Comparison of ENCODE assay signal across 1 cellular context in the genomic region with DNA sequence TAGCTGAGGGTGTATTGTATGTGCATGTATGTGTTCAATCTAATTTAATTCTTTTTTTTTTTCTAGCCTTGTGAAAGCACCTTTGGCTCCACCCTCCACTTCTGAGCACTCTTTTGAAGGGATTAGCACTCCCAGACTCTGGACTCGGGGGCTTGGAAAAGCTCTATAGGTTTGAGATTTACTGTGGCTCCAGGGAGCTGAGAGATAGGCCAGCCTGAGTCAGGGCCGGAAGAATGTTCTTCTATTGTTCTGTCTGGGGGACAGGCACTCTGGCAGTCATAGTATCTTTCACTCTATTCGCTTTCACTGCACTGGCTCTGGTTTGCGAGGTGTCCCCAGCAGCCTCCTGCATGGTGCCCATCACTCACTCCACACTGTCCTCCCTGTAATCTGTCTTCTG.
TF ChIP-seq lines count a peak whose summit lies in the region.

No MANE protein-coding gene starts in this region.

TF ChIP-seq in SK-N-SH treated with all-trans-retinoic acid at 6 μM for 48 hours, 23 proteins besides CTCF, POLR2A, EP300 and RAD21 (continued from another document):
- TF ChIP-seq, protein P1, sequence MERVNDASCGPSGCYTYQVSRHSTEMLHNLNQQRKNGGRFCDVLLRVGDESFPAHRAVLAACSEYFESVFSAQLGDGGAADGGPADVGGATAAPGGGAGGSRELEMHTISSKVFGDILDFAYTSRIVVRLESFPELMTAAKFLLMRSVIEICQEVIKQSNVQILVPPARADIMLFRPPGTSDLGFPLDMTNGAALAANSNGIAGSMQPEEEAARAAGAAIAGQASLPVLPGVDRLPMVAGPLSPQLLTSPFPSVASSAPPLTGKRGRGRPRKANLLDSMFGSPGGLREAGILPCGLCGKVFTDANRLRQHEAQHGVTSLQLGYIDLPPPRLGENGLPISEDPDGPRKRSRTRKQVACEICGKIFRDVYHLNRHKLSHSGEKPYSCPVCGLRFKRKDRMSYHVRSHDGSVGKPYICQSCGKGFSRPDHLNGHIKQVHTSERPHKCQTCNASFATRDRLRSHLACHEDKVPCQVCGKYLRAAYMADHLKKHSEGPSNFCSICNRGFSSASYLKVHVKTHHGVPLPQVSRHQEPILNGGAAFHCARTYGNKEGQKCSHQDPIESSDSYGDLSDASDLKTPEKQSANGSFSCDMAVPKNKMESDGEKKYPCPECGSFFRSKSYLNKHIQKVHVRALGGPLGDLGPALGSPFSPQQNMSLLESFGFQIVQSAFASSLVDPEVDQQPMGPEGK (CRISPR knock-in tag; IDR thresholded peaks at IDR 0.05; ENCODE audit: borderline replicate concordance): no peak
- TF ChIP-seq ZC3H10 (CRISPR knock-in tag; IDR thresholded peaks at IDR 0.05) (no peak), ARNTL (CRISPR knock-in tag; IDR thresholded peaks at IDR 0.05; ENCODE audit: borderline replicate concordance, low read depth) (no peak), RARB (CRISPR knock-in tag; IDR thresholded peaks at IDR 0.05) (no peak), ZNF565 (CRISPR knock-in tag; conservative IDR thresholded peaks at IDR 0.05; ENCODE audit: low read depth) (no peak), TCF4 (CRISPR knock-in tag; IDR thresholded peaks at IDR 0.05; ENCODE audit: borderline replicate concordance) (no peak), OSR1 (CRISPR knock-in tag; IDR thresholded peaks at IDR 0.05) (no peak), BACH2 (CRISPR knock-in tag; IDR thresholded peaks at IDR 0.05; ENCODE audit: borderline replicate concordance) (no peak)
- TF ChIP-seq, protein P2, sequence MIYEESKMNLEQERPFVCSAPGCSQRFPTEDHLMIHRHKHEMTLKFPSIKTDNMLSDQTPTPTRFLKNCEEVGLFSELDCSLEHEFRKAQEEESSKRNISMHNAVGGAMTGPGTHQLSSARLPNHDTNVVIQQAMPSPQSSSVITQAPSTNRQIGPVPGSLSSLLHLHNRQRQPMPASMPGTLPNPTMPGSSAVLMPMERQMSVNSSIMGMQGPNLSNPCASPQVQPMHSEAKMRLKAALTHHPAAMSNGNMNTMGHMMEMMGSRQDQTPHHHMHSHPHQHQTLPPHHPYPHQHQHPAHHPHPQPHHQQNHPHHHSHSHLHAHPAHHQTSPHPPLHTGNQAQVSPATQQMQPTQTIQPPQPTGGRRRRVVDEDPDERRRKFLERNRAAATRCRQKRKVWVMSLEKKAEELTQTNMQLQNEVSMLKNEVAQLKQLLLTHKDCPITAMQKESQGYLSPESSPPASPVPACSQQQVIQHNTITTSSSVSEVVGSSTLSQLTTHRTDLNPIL (CRISPR knock-in tag; IDR thresholded peaks at IDR 0.05; ENCODE audit: low read depth): no peak
- TF ChIP-seq, protein P3, sequence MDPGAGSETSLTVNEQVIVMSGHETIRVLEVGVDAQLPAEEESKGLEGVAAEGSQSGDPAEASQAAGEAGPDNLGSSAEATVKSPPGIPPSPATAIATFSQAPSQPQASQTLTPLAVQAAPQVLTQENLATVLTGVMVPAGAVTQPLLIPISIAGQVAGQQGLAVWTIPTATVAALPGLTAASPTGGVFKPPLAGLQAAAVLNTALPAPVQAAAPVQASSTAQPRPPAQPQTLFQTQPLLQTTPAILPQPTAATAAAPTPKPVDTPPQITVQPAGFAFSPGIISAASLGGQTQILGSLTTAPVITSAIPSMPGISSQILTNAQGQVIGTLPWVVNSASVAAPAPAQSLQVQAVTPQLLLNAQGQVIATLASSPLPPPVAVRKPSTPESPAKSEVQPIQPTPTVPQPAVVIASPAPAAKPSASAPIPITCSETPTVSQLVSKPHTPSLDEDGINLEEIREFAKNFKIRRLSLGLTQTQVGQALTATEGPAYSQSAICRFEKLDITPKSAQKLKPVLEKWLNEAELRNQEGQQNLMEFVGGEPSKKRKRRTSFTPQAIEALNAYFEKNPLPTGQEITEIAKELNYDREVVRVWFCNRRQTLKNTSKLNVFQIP (CRISPR knock-in tag; IDR thresholded peaks at IDR 0.05; ENCODE audit: borderline replicate concordance, low read depth): no peak
